Comparison of ENCODE assay signal across 23 cellular contexts in genomic region chr7:78794101-78794500, GRCh38.
"Had no signal": no experiment of that assay in that cellular context is flagged by ENCODE, and none has a peak within 500 bp of the region (broad histone marks: within the 10 kb centered on the region; RNA-seq: fewer than 3 reads in every experiment).

No MANE protein-coding gene starts in this region.

- H3K4me1 Mint-ChIP-seq: activated CD8-positive, alpha-beta memory T cell treated with anti-CD3 and anti-CD28 coated beads, Interleukin-2, amount 10 ng/mL, durations not matched to agents 7 days and 5 days; activated naive CD8-positive, alpha-beta T cell treated with anti-CD3 and anti-CD28 coated beads for 36 hours; immature natural killer cell; natural killer cell; stimulated activated memory B cell treated with anti-CD40 and anti-IgM and Interleukin-4, amounts not matched to agents 10 μg/mL and 1 μg/mL and 100 μg/mL, for 72 hours had no signal

- H3K4me1 ChIP-seq: ascending aorta, right lobe of liver, spleen, tibial nerve had no signal

- H3K27ac Mint-ChIP-seq: activated CD8-positive, alpha-beta memory T cell treated with anti-CD3 and anti-CD28 coated beads, Interleukin-2, amount 10 ng/mL, durations not matched to agents 7 days and 5 days; activated naive CD8-positive, alpha-beta T cell treated with anti-CD3 and anti-CD28 coated beads for 36 hours; activated T-cell treated with anti-CD3 and anti-CD28 coated beads, Interleukin-2, amount 50 U/mL, for 24 hours; immature natural killer cell; natural killer cell; progenitor cell of endocrine pancreas; stimulated activated memory B cell treated with anti-CD40 and anti-IgM and Interleukin-4, amounts not matched to agents 10 μg/mL and 1 μg/mL and 100 μg/mL, for 72 hours; T-helper 2 cell treated with Interferon-gamma antibody and Interleukin-4, amounts not matched to agents 5 μg/mL and 100 μg/mL, for 36 hours had no signal

- H3K27me3 Mint-ChIP-seq: activated CD8-positive, alpha-beta memory T cell treated with anti-CD3 and anti-CD28 coated beads, Interleukin-2, amount 10 ng/mL, durations not matched to agents 7 days and 5 days; activated naive CD8-positive, alpha-beta T cell treated with anti-CD3 and anti-CD28 coated beads for 36 hours; activated T-cell treated with anti-CD3 and anti-CD28 coated beads, Interleukin-2, amount 50 U/mL, for 24 hours; progenitor cell of endocrine pancreas; stimulated activated memory B cell treated with anti-CD40 and anti-IgM and Interleukin-4, amounts not matched to agents 10 μg/mL and 1 μg/mL and 100 μg/mL, for 72 hours had no signal

- H3K27ac ChIP-seq: ascending aorta, coronary artery, right lobe of liver, spleen, tibial nerve had no signal

- H3K9me3 ChIP-seq: mucosa of descending colon had no signal

- H3K36me3 ChIP-seq: ascending aorta, right lobe of liver, spleen, tibial nerve had no signal

- DNase-seq: activated CD4-positive, alpha-beta T cell treated with anti-CD3 and anti-CD28 coated beads, Interleukin-2, amount 50 U/mL, for 4 hours; activated CD4-positive, CD25-positive, alpha-beta regulatory T cell treated with anti-CD3 and anti-CD28 coated beads, Interleukin-2, amount 50 U/mL, for 72 hours; activated CD8-positive, alpha-beta memory T cell treated with anti-CD3 and anti-CD28 coated beads, Interleukin-2, amount 10 ng/mL, durations not matched to agents 7 days and 5 days; activated gamma-delta T cell; activated naive CD8-positive, alpha-beta T cell treated with anti-CD3 and anti-CD28 coated beads for 36 hours; activated T-cell treated with anti-CD3 and anti-CD28 coated beads, Interleukin-2, amount 50 U/mL, for 24 hours; effector memory CD4-positive, alpha-beta T cell; hypothalamus; immature natural killer cell; left cardiac atrium; mucosa of descending colon; natural killer cell; occipital lobe; right lobe of liver; spleen; stimulated activated CD4-positive, alpha-beta T cell treated with anti-CD3 and anti-CD28 coated beads, Interleukin-1b, Interleukin-23, amount 100 ng/mL, for 48 hours had no signal

- ATAC-seq: activated CD8-positive, alpha-beta memory T cell treated with anti-CD3 and anti-CD28 coated beads, Interleukin-2, amount 10 ng/mL, durations not matched to agents 7 days and 5 days; left cardiac atrium; mucosa of descending colon; natural killer cell; right lobe of liver; stimulated activated memory B cell treated with anti-CD40 and anti-IgM and Interleukin-4, amounts not matched to agents 10 μg/mL and 1 μg/mL and 100 μg/mL, for 72 hours had no signal

- H3K27me3 ChIP-seq: ascending aorta, right lobe of liver, spleen, tibial nerve had no signal

- H3K36me3 Mint-ChIP-seq: activated CD8-positive, alpha-beta memory T cell treated with anti-CD3 and anti-CD28 coated beads, Interleukin-2, amount 10 ng/mL, durations not matched to agents 7 days and 5 days; activated naive CD8-positive, alpha-beta T cell treated with anti-CD3 and anti-CD28 coated beads for 36 hours; immature natural killer cell; natural killer cell; stimulated activated memory B cell treated with anti-CD40 and anti-IgM and Interleukin-4, amounts not matched to agents 10 μg/mL and 1 μg/mL and 100 μg/mL, for 72 hours had no signal

- H3K4me3 Mint-ChIP-seq: activated CD8-positive, alpha-beta memory T cell treated with anti-CD3 and anti-CD28 coated beads, Interleukin-2, amount 10 ng/mL, durations not matched to agents 7 days and 5 days; activated naive CD8-positive, alpha-beta T cell treated with anti-CD3 and anti-CD28 coated beads for 36 hours; activated T-cell treated with anti-CD3 and anti-CD28 coated beads, Interleukin-2, amount 50 U/mL, for 24 hours; immature natural killer cell; natural killer cell; stimulated activated memory B cell treated with anti-CD40 and anti-IgM and Interleukin-4, amounts not matched to agents 10 μg/mL and 1 μg/mL and 100 μg/mL, for 72 hours; T-helper 2 cell treated with Interferon-gamma antibody and Interleukin-4, amounts not matched to agents 5 μg/mL and 100 μg/mL, for 36 hours had no signal

- H3K4me3 ChIP-seq: ascending aorta, coronary artery, lung, mucosa of descending colon, right lobe of liver, spleen, tibial nerve had no signal
